Comparison of ENCODE assay signal across 25 cellular contexts in genomic region chr7:141572175-141572574, GRCh38.
"Had no signal": no experiment of that assay in that cellular context is flagged by ENCODE, and none has a peak within 500 bp of the region (broad histone marks: within the 10 kb centered on the region; RNA-seq: fewer than 3 reads in every experiment).

No MANE protein-coding gene starts in this region.

- H3K27ac Mint-ChIP-seq: activated naive CD4-positive, alpha-beta T cell treated with anti-CD3 and anti-CD28 coated beads, Interleukin-2, amount 10 ng/mL, durations not matched to agents 7 days and 5 days; dendritic cell treated with granulocyte-macrophage colony-stimulating factor and Interleukin-4, amounts not matched to agents 40 ng/mL and 50 ng/mL, for 4 days; endodermal cell; naive B cell; type B pancreatic cell had no signal

- H3K4me1 Mint-ChIP-seq: activated naive CD4-positive, alpha-beta T cell treated with anti-CD3 and anti-CD28 coated beads, Interleukin-2, amount 10 ng/mL, durations not matched to agents 7 days and 5 days; neural crest cell had no signal

- DNase-seq: activated CD4-positive, alpha-beta T cell treated with anti-CD3 and anti-CD28 coated beads, Interleukin-2, amount 50 U/mL, for 1 hour; activated effector memory CD4-positive, alpha-beta T cell treated with Interleukin-2 at 50 U/mL for 16 hours; activated naive CD4-positive, alpha-beta T cell treated with anti-CD3 and anti-CD28 coated beads, Interleukin-2, amount 10 ng/mL, durations not matched to agents 7 days and 5 days; activated T-cell treated with anti-CD3 and anti-CD28 coated beads for 4 hours; anterior cingulate cortex; endodermal cell; foreskin fibroblast; head of caudate nucleus; hippocampal formation; left cardiac atrium; mammary epithelial cell; naive B cell; nucleus accumbens; pancreas; sigmoid colon; small intestine; stimulated activated naive CD4-positive, alpha-beta T cell treated with Interleukin-2 at 50 U/mL for 16 hours; substantia nigra; T-helper 1 cell; uterus had no signal

- H3K4me3 Mint-ChIP-seq: activated naive CD4-positive, alpha-beta T cell treated with anti-CD3 and anti-CD28 coated beads, Interleukin-2, amount 10 ng/mL, durations not matched to agents 7 days and 5 days; central memory CD8-positive, alpha-beta T cell; dendritic cell treated with granulocyte-macrophage colony-stimulating factor and Interleukin-4, amounts not matched to agents 40 ng/mL and 50 ng/mL, for 4 days; endodermal cell; naive B cell; neural crest cell; type B pancreatic cell had no signal

- H3K27me3 Mint-ChIP-seq: activated naive CD4-positive, alpha-beta T cell treated with anti-CD3 and anti-CD28 coated beads, Interleukin-2, amount 10 ng/mL, durations not matched to agents 7 days and 5 days; central memory CD8-positive, alpha-beta T cell; dendritic cell treated with granulocyte-macrophage colony-stimulating factor and Interleukin-4, amounts not matched to agents 40 ng/mL and 50 ng/mL, for 4 days; naive B cell; type B pancreatic cell had no signal

- ATAC-seq: esophagus mucosa, left cardiac atrium, pancreas had no signal
